In the genomic region with DNA sequence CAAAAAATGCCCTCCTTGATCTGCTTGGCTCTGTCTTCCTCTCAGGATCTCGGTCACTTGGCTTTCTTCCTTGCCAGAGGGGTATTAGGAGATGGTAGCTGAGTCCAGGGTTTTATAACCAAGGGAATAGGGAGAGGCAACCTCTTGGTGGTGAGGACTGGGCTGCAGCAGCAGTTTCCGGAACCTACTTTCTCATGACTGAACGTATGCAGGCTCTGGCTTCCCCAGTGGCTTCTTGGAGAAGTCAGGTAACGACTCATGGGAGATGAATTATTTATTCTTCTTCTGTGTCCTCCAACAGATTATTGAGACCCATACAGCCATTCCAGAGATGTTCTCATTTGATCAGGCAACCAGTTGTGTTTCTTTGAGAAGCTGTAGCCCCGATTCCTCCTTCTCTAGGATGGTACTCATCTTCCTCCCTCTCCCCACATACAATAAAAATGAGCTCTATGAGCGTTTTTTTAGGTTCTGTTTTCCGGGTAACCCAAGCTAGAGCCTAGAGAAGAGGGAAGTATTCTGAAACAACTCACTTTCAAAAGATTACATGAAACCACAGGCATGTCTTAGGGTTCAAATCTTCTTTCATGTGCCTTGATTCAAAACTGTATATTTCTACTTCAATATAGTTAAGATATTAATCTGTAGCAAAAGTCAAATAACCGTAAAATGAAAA, we compare ENCODE assay signal across 18 cellular contexts. TPM values are rescaled to one million over a fixed set of nuclear protein-coding genes. Genes with fewer than 3 reads are reported as not detected.
DNase-seq lines count a peak whose midpoint lies in the region; ATAC-seq and TF ChIP-seq lines count a peak whose summit lies in the region.
"Had no signal": no experiment of that assay in that cellular context is flagged by ENCODE, and none has a peak within 500 bp of the region (broad histone marks: within the 10 kb centered on the region; RNA-seq: fewer than 3 reads in every experiment).

No MANE protein-coding gene starts in this region.

- DNase-seq in AML-193 (lab: John Stamatoyannopoulos, UW) (peak; percentile 44 to 50), Karpas-422 (no peak), medulla oblongata (ENCODE audit: extremely low spot score) (peak; percentile 19), G401 (ENCODE audit: low spot score) (no peak), HEK293T (ENCODE audit: extremely low spot score) (no peak), adrenal gland (no peak)
- DNase-seq: CD4-positive, alpha-beta T cell; DMS79; GDM1; NCI-H1092; NCI-H1694; NCI-H446; NCI-H748 treated with DMSO at 0.1 percent for 48 hours; T-cell had no signal

- CTCF ChIA-PET in HEK293T (lab: Yijun Ruan, JAX), result interaction anchor here (0.5 kb wide), 1 partner anchor 21 kb away, joined by 6 read pairs; no protein-coding TSS in a partner anchor

- in situ Hi-C loops in G401 (cut with HindIII; ENCODE audit: low sequenced_read_pairs), result no loop called here

- H3K4me1 ChIP-seq in Karpas-422 (ENCODE audit: low read length), result no peaks in the 10 kb centered on the region
- H3K4me1 ChIP-seq in OCI-LY3 (ENCODE audit: low read length), result peaks cover 9% of the 10 kb centered on the region
- H3K4me1 ChIP-seq in adrenal gland (replicated peaks in 1 of 2), result no peaks in the 10 kb centered on the region
- H3K4me1 ChIP-seq: SJSA1 had no signal

- no peak overlapping the region for H3K9ac ChIP-seq in Karpas-422 (ENCODE audit: low read length)
- H3K9ac ChIP-seq in OCI-LY3 (ENCODE audit: low read length), result no peak overlapping the region

- no peak for ATAC-seq in HG03108 (IDR thresholded peaks at IDR 0.05; ENCODE audit: unreplicated experiment)
- ATAC-seq: HCT116, T-cell had no signal

- intact Hi-C loops in adrenal gland (cut with DNase I), result no loop called here

- H4K20me1 ChIP-seq in Karpas-422 (ENCODE audit: insufficient read depth, low read depth, low read length) (no peaks in the 10 kb centered on the region), OCI-LY3 (ENCODE audit: insufficient read depth, low read length) (no peaks in the 10 kb centered on the region)

- H3K27me3 ChIP-seq in Karpas-422 (ENCODE audit: low read length), result no peaks in the 10 kb centered on the region
- H3K27me3 ChIP-seq in OCI-LY3 (ENCODE audit: low read depth, low read length), result no peaks in the 10 kb centered on the region
- no peaks in the 10 kb centered on the region for H3K27me3 ChIP-seq in adrenal gland

- WGBS in adrenal gland, 4 donors, result 62 to 78% (median 68%) methylated on average over 8 of the region's 8 CpGs

- H3K36me3 ChIP-seq in Karpas-422 (ENCODE audit: insufficient read depth, low read length) (no peaks in the 10 kb centered on the region), OCI-LY3 (replicated peaks; ENCODE audit: low read depth, low read length) (no peaks in the 10 kb centered on the region), adrenal gland (replicated peaks in 1 of 2) (no peaks in the 10 kb centered on the region)
- H3K36me3 ChIP-seq: SJSA1 had no signal

- H3K4me3 ChIP-seq in Karpas-422 (ENCODE audit: low read length) (no peak overlapping the region), OCI-LY3 (ENCODE audit: low read length) (no peak overlapping the region), adrenal gland (no peak overlapping the region)
- H3K4me3 ChIP-seq: SJSA1 had no signal

- TF ChIP-seq CTCF in OCI-LY3 (IDR thresholded peaks at IDR 0.05; ENCODE audit: low read depth, low read length) (no peak), adrenal gland (IDR thresholded peaks at IDR 0.05) (no peak)

- H2AFZ ChIP-seq in Karpas-422 (ENCODE audit: low read length) (peak overlapping the region; percentile 20; the same call in 1 of the 2 replicates), OCI-LY3 (ENCODE audit: low read depth, low read length) (peak overlapping the region; percentile 15; the same call in 1 of the 2 replicates)

- TF ChIP-seq POLR2A in adrenal gland (IDR thresholded peaks at IDR 0.05), result no peak

- no peak overlapping the region for H3K27ac ChIP-seq in Karpas-422 (ENCODE audit: low read length)
- no peak overlapping the region for H3K27ac ChIP-seq in OCI-LY3 (ENCODE audit: low read length)
- no peak overlapping the region for H3K27ac ChIP-seq in adrenal gland
- H3K27ac ChIP-seq: SJSA1 had no signal

- H3K9me3 ChIP-seq in Karpas-422 (ENCODE audit: low read length) (no peaks in the 10 kb centered on the region), OCI-LY3 (ENCODE audit: insufficient read depth, low read length) (no peaks in the 10 kb centered on the region), adrenal gland (replicated peaks in 1 of 3) (no peaks in the 10 kb centered on the region)
- H3K9me3 ChIP-seq: SJSA1 had no signal

- no peaks in the 10 kb centered on the region for H3K9me2 ChIP-seq in Karpas-422 (replicated peaks; ENCODE audit: insufficient read depth, low read length)

- H3K79me2 ChIP-seq in Karpas-422 (ENCODE audit: low read length) (no peaks in the 10 kb centered on the region), OCI-LY3 (ENCODE audit: low read length) (no peaks in the 10 kb centered on the region)

- H3K4me2 ChIP-seq in Karpas-422 (ENCODE audit: low read depth, low read length, poor library complexity, severe bottlenecking), result no peak overlapping the region
- peak overlapping the region; percentile 31 for H3K4me2 ChIP-seq in OCI-LY3 (ENCODE audit: low read length)

- POLR2A ChIA-PET in HEK293T (lab: Yijun Ruan, JAX), result interaction anchor here (1.4 kb wide), 1 partner anchor 76 kb away, joined by 3 read pairs; no protein-coding TSS in a partner anchor

TF ChIP-seq in HEK293T, 16 proteins besides CTCF, POLR2A, EP300 and RAD21:
- TF ChIP-seq FOXK2 (IDR thresholded peaks at IDR 0.05), result no peak
- TF ChIP-seq FOXM1 (IDR thresholded peaks at IDR 0.05; ENCODE audit: borderline replicate concordance), result no peak
- TF ChIP-seq NFRKB (IDR thresholded peaks at IDR 0.05), result no peak
- TF ChIP-seq SP1 (IDR thresholded peaks at IDR 0.05), result no peak
- TF ChIP-seq SUZ12 (IDR thresholded peaks at IDR 0.05), result no peak
- no peak for TF ChIP-seq FOXA1 (IDR thresholded peaks at IDR 0.05)
- no peak for TF ChIP-seq ELF4 (IDR thresholded peaks at IDR 0.05)
- no peak for TF ChIP-seq TARDBP (IDR thresholded peaks at IDR 0.05)
- no peak for TF ChIP-seq BHLHE40 (IDR thresholded peaks at IDR 0.05; ENCODE audit: borderline replicate concordance)
- TF ChIP-seq ARNT (IDR thresholded peaks at IDR 0.05), result no peak
- no peak for TF ChIP-seq LEF1 (IDR thresholded peaks at IDR 0.05; ENCODE audit: borderline replicate concordance)
TF ChIP-seq in HEK293T: peak in this region for 0.

RNA-seq across cellular contexts. Expression of gene DHX40, which starts 22.3 kb away (rescaled TPM):
- 51.8 and 58.7 TPM in 2 replicates for total RNA-seq in Karpas-422 (2014; rRNA removed; shearing (Covaris generic); ENCODE audit: low replicate concordance)
- 66.5 and 90.4 TPM in 2 replicates for total RNA-seq in G401 (2014; rRNA removed; shearing (Covaris generic))
- 10 to 100 TPM; 20.3 to 48.6 (median 39.8) TPM for total RNA-seq in adrenal gland
- polyA plus RNA-seq in adrenal gland, result 10 to 100 TPM; 19.3 to 27.8 (median 25.7) TPM

Comparison
In these comparisons a context has a peak if more than half of its experiments do, and no peak if none do; other contexts are left out.
1. DNase-seq: peak in AML-193 (2 of 2) and medulla oblongata (single experiment); none in Karpas-422 (single experiment), G401 (single experiment), HEK293T (single experiment) and adrenal gland (0 of 7).